Comparison of ENCODE assay signal across 8 cellular contexts in the genomic region with DNA sequence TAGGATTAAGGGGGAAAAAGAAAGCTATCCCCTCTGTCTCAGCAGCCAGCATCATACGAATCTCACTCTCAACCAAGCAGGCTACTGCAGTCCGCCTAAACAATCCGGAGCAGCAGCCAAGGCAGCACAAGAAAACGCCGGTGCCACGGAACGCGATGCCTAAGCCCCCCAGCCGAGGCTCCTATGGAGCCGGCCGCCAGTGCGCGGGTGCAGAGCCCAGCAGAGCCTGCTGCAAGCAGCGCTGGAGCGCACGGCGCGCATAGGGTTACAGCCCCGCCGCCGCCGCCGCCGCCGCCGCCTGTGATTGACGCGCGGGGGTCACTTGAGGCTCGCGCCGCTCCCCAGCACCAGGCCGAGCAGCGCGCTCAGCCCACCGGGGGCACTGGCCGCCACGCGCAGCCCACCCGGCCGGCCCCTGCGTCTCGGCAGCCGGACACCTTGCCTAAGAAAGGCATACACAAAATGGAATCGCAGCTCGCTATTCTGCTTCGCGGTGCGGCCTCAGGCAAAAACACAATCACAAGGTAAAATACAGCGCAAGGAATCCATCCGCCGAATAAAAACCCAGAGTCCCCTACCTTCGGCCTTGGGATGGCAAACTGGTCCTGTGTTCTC. TPM values are rescaled to one million over a fixed set of nuclear protein-coding genes. Genes with fewer than 3 reads are reported as not detected.
DNase-seq lines count a peak whose midpoint lies in the region; ATAC-seq and TF ChIP-seq lines count a peak whose summit lies in the region.

No MANE protein-coding gene starts in this region.

- no TSS peak for BruUV-seq in PC-9 (replicated peaks; lab: Mats Ljungman, UMichigan)

- H3K9me3 ChIP-seq in PC-9 (ENCODE audit: insufficient read depth, low read depth) (no peaks in the 10 kb centered on the region), right cardiac atrium (ENCODE audit: control insufficient read depth, low read length) (no peaks in the 10 kb centered on the region), prostate gland (no peaks in the 10 kb centered on the region), Karpas-422 (ENCODE audit: low read length) (no peaks in the 10 kb centered on the region)

- H2AFZ ChIP-seq in PC-9 (peak overlapping the region; percentile 80), Karpas-422 (ENCODE audit: low read length) (no peak overlapping the region)

- peaks cover 43% of the 10 kb centered on the region for H3F3A ChIP-seq in PC-9 (ENCODE audit: insufficient read depth, low read depth)

- H3K9me2 ChIP-seq in PC-9 (ENCODE audit: insufficient read depth) (no peaks in the 10 kb centered on the region), Karpas-422 (replicated peaks; ENCODE audit: insufficient read depth, low read length) (no peaks in the 10 kb centered on the region)

- CTCF ChIA-PET in PC-9 (lab: Charles Lee) = interaction anchor here (0.9 kb wide), 2 partner anchors 37 to 106 kb away, joined by 4 to 8 read pairs; no protein-coding TSS in a partner anchor

- H3K27ac ChIP-seq in PC-9 (peak overlapping the region; percentile 9; the same call in 1 of the 2 replicates), right cardiac atrium (ENCODE audit: low read length) (peak overlapping the region; percentile 1), prostate gland (peak overlapping the region; percentile 51 to 62), Karpas-422 (ENCODE audit: low read length) (no peak overlapping the region)

- DNase-seq in NCI-H510A (lab: John Stamatoyannopoulos, UW) (peak; percentile 63), NCI-H510A treated with DMSO at 0.1 percent for 48 hours (lab: John Stamatoyannopoulos, UW) (no peak), PC-9 (peak; percentile 42 to 55), amniotic epithelial cell (ENCODE audit: low read depth) (peak; percentile 41), right cardiac atrium (peak in 2 of 3 donors; percentile 78 to 82), prostate gland (ENCODE audit: low spot score) (peak; percentile 29), HCEC 1CT (no peak), Karpas-422 (no peak)

- H3K4me3 ChIP-seq in PC-9 (peak overlapping the region; percentile 87), right cardiac atrium (ENCODE audit: low read length) (peak overlapping the region; percentile 52), prostate gland (peak overlapping the region; percentile 57 to 69), Karpas-422 (ENCODE audit: low read length) (no peak overlapping the region)

- TF ChIP-seq POLR2A in prostate gland (IDR thresholded peaks at IDR 0.05) = no peak

- POLR2A ChIA-PET in PC-9 (lab: Charles Lee; ENCODE audit: unreplicated experiment) = interaction anchor here (0.6 to 0.7 kb wide), 3 partner anchors 67 to 744 kb away, joined by 3 to 28 read pairs (median 3); no protein-coding TSS in a partner anchor

- no peaks in the 10 kb centered on the region for H4K20me1 ChIP-seq in PC-9 (ENCODE audit: insufficient read depth)
- H4K20me1 ChIP-seq in Karpas-422 (ENCODE audit: insufficient read depth, low read depth, low read length) = no peaks in the 10 kb centered on the region

- H3K79me2 ChIP-seq in PC-9 (ENCODE audit: low read depth) = peaks cover 60% of the 10 kb centered on the region
- H3K79me2 ChIP-seq in Karpas-422 (ENCODE audit: low read length) = no peaks in the 10 kb centered on the region

- H3K36me3 ChIP-seq in PC-9 (ENCODE audit: low read depth) (no peaks in the 10 kb centered on the region), prostate gland (no peaks in the 10 kb centered on the region), Karpas-422 (ENCODE audit: insufficient read depth, low read length) (no peaks in the 10 kb centered on the region)

- H3K27me3 ChIP-seq in PC-9 (ENCODE audit: insufficient read depth, low read depth) = no peaks in the 10 kb centered on the region
- no peaks in the 10 kb centered on the region for H3K27me3 ChIP-seq in right cardiac atrium (ENCODE audit: control insufficient read depth, insufficient read depth)
- no peaks in the 10 kb centered on the region for H3K27me3 ChIP-seq in prostate gland (replicated peaks; ENCODE audit: insufficient read depth)
- H3K27me3 ChIP-seq in Karpas-422 (ENCODE audit: low read length) = no peaks in the 10 kb centered on the region

- peak overlapping the region; percentile 100 for H3K4me2 ChIP-seq in PC-9
- no peak overlapping the region for H3K4me2 ChIP-seq in Karpas-422 (ENCODE audit: low read depth, low read length, poor library complexity, severe bottlenecking)

- H3K4me1 ChIP-seq in PC-9 (replicated peaks; ENCODE audit: insufficient read depth) (peaks cover 70% of the 10 kb centered on the region), right cardiac atrium (ENCODE audit: control insufficient read depth, insufficient read depth, low read length) (peaks cover 8% of the 10 kb centered on the region), prostate gland (replicated peaks) (peaks cover 4% of the 10 kb centered on the region), Karpas-422 (ENCODE audit: low read length) (peaks cover 6% of the 10 kb centered on the region)

- WGBS in right cardiac atrium = 2% methylated on average over 53 of the region's 53 CpGs
- WGBS in prostate gland = 6% methylated on average over 53 of the region's 53 CpGs

- intact Hi-C loops in PC-9 (cut with micrococcal nuclease; ENCODE audit: unreplicated experiment) = loop anchor here (2.0 to 10.0 kb wide), 2 partner anchors 105 to 227 kb away; no protein-coding TSS in a partner anchor
- intact Hi-C loops in right cardiac atrium (cut with DNase I) = loop anchor here in 1 of 4 donors (10.0 kb wide), 1 partner anchor 83 kb away; no protein-coding TSS in a partner anchor
- intact Hi-C loops in prostate gland (cut with DNase I) = no loop called here

- H3K9ac ChIP-seq in Karpas-422 (ENCODE audit: low read length) = no peak overlapping the region

- ATAC-seq in right cardiac atrium = peak; percentile 80 to 85

- TF ChIP-seq CTCF in PC-9 (conservative IDR thresholded peaks at IDR 0.05) (no peak), prostate gland (IDR thresholded peaks at IDR 0.05) (no peak)

RNA-seq across cellular contexts. Expression of a gene that starts 0.8 kb away (rescaled TPM):
- 8.1 and 11.0 TPM in 2 replicates for total RNA-seq in PC-9 (2021)
- 1 to 10 TPM; 6.3 to 7.9 (median 7.4) TPM for total RNA-seq in right cardiac atrium
- polyA plus RNA-seq in right cardiac atrium = 6.5 TPM
- 10 to 100 TPM in 1 of 2 donors, 1 to 10 TPM in 1; 9.3 to 11.2 TPM for total RNA-seq in prostate gland
- total RNA-seq in Karpas-422 (2014; rRNA removed; shearing (Covaris generic); ENCODE audit: low replicate concordance) = 0.87 and 1.3 TPM in 2 replicates

Comparison
In these comparisons a context has a peak if more than half of its experiments do, and no peak if none do; other contexts are left out.
1. DNase-seq: peak in NCI-H510A (single experiment), PC-9 (2 of 2), amniotic epithelial cell (single experiment), right cardiac atrium (2 of 3) and prostate gland (single experiment); none in NCI-H510A treated with DMSO at 0.1 percent for 48 hours (single experiment), HCEC 1CT (single experiment) and Karpas-422 (single experiment).